ENCODE assay signal across 20 cellular contexts in the genomic region with DNA sequence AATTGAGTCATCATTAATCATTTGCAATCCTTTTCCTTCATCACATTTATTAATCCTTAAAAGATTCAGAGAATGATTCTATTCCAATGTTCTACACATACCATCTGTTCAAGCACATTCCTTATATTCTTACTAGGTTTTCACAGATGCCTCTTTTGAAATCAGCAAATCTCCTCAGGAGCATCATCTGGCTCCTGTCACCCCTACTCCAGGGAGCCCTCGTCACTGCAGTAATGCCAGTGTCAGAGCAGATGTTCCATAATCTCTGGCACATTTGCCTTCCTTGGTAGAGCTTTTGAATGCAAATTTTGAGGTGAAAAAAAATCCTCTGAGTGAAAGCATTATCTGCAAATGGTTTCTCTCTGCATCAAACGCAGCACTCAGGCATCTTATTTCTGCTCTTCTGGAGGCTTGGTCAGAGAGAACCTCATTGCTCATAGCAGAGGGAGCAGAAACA. TPM values are rescaled to one million over a fixed set of nuclear protein-coding genes. Genes with fewer than 3 reads are reported as not detected.
DNase-seq lines count a peak whose midpoint lies in the region; ATAC-seq and TF ChIP-seq lines count a peak whose summit lies in the region.
"Had no signal": no experiment of that assay in that cellular context is flagged by ENCODE, and none has a peak within 500 bp of the region (broad histone marks: within the 10 kb centered on the region; RNA-seq: fewer than 3 reads in every experiment).

No MANE protein-coding gene starts in this region.

- POLR2A ChIA-PET in WTC11 (lab: Charles Lee), result no interaction called here
- POLR2A ChIA-PET in activated CD8-positive, alpha-beta T cell treated with anti-CD3 and anti-CD28 coated beads, Interleukin-2, amount 10 ng/mL, durations not matched to agents 7 days and 5 days (lab: Charles Lee), result no interaction called here

- peaks cover 5% of the 10 kb centered on the region; the same call in 1 of the 2 replicates for H3K36me3 Mint-ChIP-seq in WTC11
- no peaks in the 10 kb centered on the region for H3K36me3 Mint-ChIP-seq in activated CD8-positive, alpha-beta T cell treated with anti-CD3 and anti-CD28 coated beads, Interleukin-2, amount 10 ng/mL, durations not matched to agents 7 days and 5 days (ENCODE audit: low read depth)

- CTCF ChIA-PET in WTC11 (lab: Charles Lee), result no interaction called here
- CTCF ChIA-PET in activated CD8-positive, alpha-beta T cell treated with anti-CD3 and anti-CD28 coated beads, Interleukin-2, amount 10 ng/mL, durations not matched to agents 7 days and 5 days (lab: Charles Lee), result no interaction called here

- in situ Hi-C loops in G401 (cut with HindIII; ENCODE audit: low sequenced_read_pairs), result no loop called here

- TF ChIP-seq EP300 in suprapubic skin (IDR thresholded peaks at IDR 0.05), result no peak

- H3K9me3 Mint-ChIP-seq in WTC11, result peaks cover 14% of the 10 kb centered on the region
- H3K9me3 Mint-ChIP-seq in activated CD8-positive, alpha-beta T cell treated with anti-CD3 and anti-CD28 coated beads, Interleukin-2, amount 10 ng/mL, durations not matched to agents 7 days and 5 days (ENCODE audit: insufficient read depth), result no peaks in the 10 kb centered on the region
- H3K9me3 Mint-ChIP-seq: activated T-helper 2 cell treated with anti-CD3 and anti-CD28 coated beads, Interferon-gamma antibody, Interleukin-2, Interleukin-4, amounts not matched to agents 10 μg/mL and 5 μg/mL and 100 μg/mL, durations not matched to agents 14 hours and 24 hours and 36 hours had no signal

- H3K36me3 ChIP-seq in suprapubic skin (no peaks in the 10 kb centered on the region), upper lobe of right lung (no peaks in the 10 kb centered on the region)
- H3K36me3 ChIP-seq: ascending aorta, colonic mucosa, SJSA1, spleen had no signal

- H3K27ac ChIP-seq in suprapubic skin (no peak overlapping the region), dorsolateral prefrontal cortex (no peak overlapping the region), upper lobe of right lung (no peak overlapping the region)
- H3K27ac ChIP-seq: ascending aorta, colonic mucosa, SJSA1, spleen had no signal

- peaks cover 12% of the 10 kb centered on the region for H3K4me1 Mint-ChIP-seq in WTC11
- H3K4me1 Mint-ChIP-seq in activated CD8-positive, alpha-beta T cell treated with anti-CD3 and anti-CD28 coated beads, Interleukin-2, amount 10 ng/mL, durations not matched to agents 7 days and 5 days (ENCODE audit: low read depth), result no peaks in the 10 kb centered on the region

- ATAC-seq in GM21576 (IDR thresholded peaks at IDR 0.05; ENCODE audit: unreplicated experiment) (peak; percentile 62), HG03432 (IDR thresholded peaks at IDR 0.05; ENCODE audit: unreplicated experiment) (peak; percentile 67), WTC11 (no peak), upper lobe of right lung (no peak)
- no peak for ATAC-seq in activated CD8-positive, alpha-beta T cell treated with anti-CD3 and anti-CD28 coated beads, Interleukin-2, amount 10 ng/mL, durations not matched to agents 7 days and 5 days
- ATAC-seq: mucosa of descending colon had no signal

- TF ChIP-seq CTCF in WTC11 (IDR thresholded peaks at IDR 0.05) (no peak), suprapubic skin (IDR thresholded peaks at IDR 0.05) (no peak), dorsolateral prefrontal cortex (IDR thresholded peaks at IDR 0.05 in 54 of 56, conservative IDR thresholded peaks at IDR 0.05 in 2 of 56; ENCODE audit: low read depth in 1 of 56, partially characterized antibody in 56 of 56) (no peak), upper lobe of right lung (IDR thresholded peaks at IDR 0.05) (no peak)

- WGBS in suprapubic skin, result 68% methylated on average over 2 of the region's 2 CpGs

- no peaks in the 10 kb centered on the region for H3K4me1 ChIP-seq in suprapubic skin
- no peaks in the 10 kb centered on the region for H3K4me1 ChIP-seq in upper lobe of right lung
- H3K4me1 ChIP-seq: ascending aorta, colonic mucosa, SJSA1, spleen had no signal

- no peaks in the 10 kb centered on the region for H3K27me3 Mint-ChIP-seq in WTC11 (ENCODE audit: low read depth)
- H3K27me3 Mint-ChIP-seq in activated CD8-positive, alpha-beta T cell treated with anti-CD3 and anti-CD28 coated beads, Interleukin-2, amount 10 ng/mL, durations not matched to agents 7 days and 5 days (ENCODE audit: low read depth), result no peaks in the 10 kb centered on the region

- H3K27me3 ChIP-seq in suprapubic skin (no peaks in the 10 kb centered on the region), dorsolateral prefrontal cortex (no peaks in the 10 kb centered on the region), upper lobe of right lung (no peaks in the 10 kb centered on the region)
- H3K27me3 ChIP-seq: ascending aorta, colonic mucosa, SJSA1, spleen had no signal

- intact Hi-C loops in dorsolateral prefrontal cortex (cut with DNase I), result no loop called here
- intact Hi-C loops in upper lobe of right lung (cut with DNase I), result no loop called here

- H3K4me3 Mint-ChIP-seq in WTC11, result no peak overlapping the region
- no peak overlapping the region for H3K4me3 Mint-ChIP-seq in activated CD8-positive, alpha-beta T cell treated with anti-CD3 and anti-CD28 coated beads, Interleukin-2, amount 10 ng/mL, durations not matched to agents 7 days and 5 days

- 0 out of 2 replicates have a peak overlapping the region, but pooled peaks have one; percentile 7 for H3K27ac Mint-ChIP-seq in WTC11
- H3K27ac Mint-ChIP-seq in activated CD8-positive, alpha-beta T cell treated with anti-CD3 and anti-CD28 coated beads, Interleukin-2, amount 10 ng/mL, durations not matched to agents 7 days and 5 days, result no peak overlapping the region
- H3K27ac Mint-ChIP-seq: activated T-helper 2 cell treated with anti-CD3 and anti-CD28 coated beads, Interferon-gamma antibody, Interleukin-2, Interleukin-4, amounts not matched to agents 10 μg/mL and 5 μg/mL and 100 μg/mL, durations not matched to agents 14 hours and 24 hours and 36 hours had no signal

- peak; percentile 55 for DNase-seq in G401 (ENCODE audit: low spot score)
- no peak for DNase-seq in WTC11 (ENCODE audit: low spot score)
- no peak for DNase-seq in suprapubic skin (ENCODE audit: low spot score in 2 of 2)
- no peak for DNase-seq in dorsolateral prefrontal cortex
- DNase-seq in upper lobe of right lung, result no peak
- no peak for DNase-seq in activated CD8-positive, alpha-beta T cell treated with anti-CD3 and anti-CD28 coated beads, Interleukin-2, amount 10 ng/mL, durations not matched to agents 7 days and 5 days
- DNase-seq: ACHN; activated CD4-positive, alpha-beta T cell treated with anti-CD3 and anti-CD28 coated beads, Interleukin-2, amount 50 U/mL, for 4 hours; colonic mucosa; mucosa of descending colon; NCI-H2029 treated with DMSO at 0.1 percent for 48 hours; posterior cingulate gyrus; spleen had no signal

- TF ChIP-seq POLR2A in suprapubic skin (IDR thresholded peaks at IDR 0.05), result no peak

- H3K4me3 ChIP-seq in suprapubic skin (no peak overlapping the region), dorsolateral prefrontal cortex (no peak overlapping the region), upper lobe of right lung (no peak overlapping the region)
- H3K4me3 ChIP-seq: ascending aorta, colonic mucosa, mucosa of descending colon, SJSA1, spleen had no signal

- H3K9me3 ChIP-seq in suprapubic skin, result no peaks in the 10 kb centered on the region
- no peaks in the 10 kb centered on the region for H3K9me3 ChIP-seq in upper lobe of right lung
- H3K9me3 ChIP-seq: ascending aorta, colonic mucosa, mucosa of descending colon, SJSA1, spleen had no signal

TF ChIP-seq in WTC11, 78 proteins besides CTCF, POLR2A, EP300 and RAD21 (continues in another document):
- TF ChIP-seq, protein P1, sequence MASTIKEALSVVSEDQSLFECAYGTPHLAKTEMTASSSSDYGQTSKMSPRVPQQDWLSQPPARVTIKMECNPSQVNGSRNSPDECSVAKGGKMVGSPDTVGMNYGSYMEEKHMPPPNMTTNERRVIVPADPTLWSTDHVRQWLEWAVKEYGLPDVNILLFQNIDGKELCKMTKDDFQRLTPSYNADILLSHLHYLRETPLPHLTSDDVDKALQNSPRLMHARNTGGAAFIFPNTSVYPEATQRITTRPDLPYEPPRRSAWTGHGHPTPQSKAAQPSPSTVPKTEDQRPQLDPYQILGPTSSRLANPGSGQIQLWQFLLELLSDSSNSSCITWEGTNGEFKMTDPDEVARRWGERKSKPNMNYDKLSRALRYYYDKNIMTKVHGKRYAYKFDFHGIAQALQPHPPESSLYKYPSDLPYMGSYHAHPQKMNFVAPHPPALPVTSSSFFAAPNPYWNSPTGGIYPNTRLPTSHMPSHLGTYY (CRISPR knock-in tag; IDR thresholded peaks at IDR 0.05), result no peak
- TF ChIP-seq, protein P2, sequence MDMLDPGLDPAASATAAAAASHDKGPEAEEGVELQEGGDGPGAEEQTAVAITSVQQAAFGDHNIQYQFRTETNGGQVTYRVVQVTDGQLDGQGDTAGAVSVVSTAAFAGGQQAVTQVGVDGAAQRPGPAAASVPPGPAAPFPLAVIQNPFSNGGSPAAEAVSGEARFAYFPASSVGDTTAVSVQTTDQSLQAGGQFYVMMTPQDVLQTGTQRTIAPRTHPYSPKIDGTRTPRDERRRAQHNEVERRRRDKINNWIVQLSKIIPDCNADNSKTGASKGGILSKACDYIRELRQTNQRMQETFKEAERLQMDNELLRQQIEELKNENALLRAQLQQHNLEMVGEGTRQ (CRISPR knock-in tag; IDR thresholded peaks at IDR 0.05), result no peak
- TF ChIP-seq ZNF396 (CRISPR knock-in tag; IDR thresholded peaks at IDR 0.05; ENCODE audit: borderline replicate concordance), result no peak

RNA-seq across cellular contexts. Expression of a gene that starts 7.6 kb away (rescaled TPM):
- total RNA-seq in G401 (2014; rRNA removed; shearing (Covaris generic)), result not detected in 2 replicates
- not detected in 3 replicates for total RNA-seq in WTC11 (2021)
- total RNA-seq in suprapubic skin, result not detected
- total RNA-seq in dorsolateral prefrontal cortex, result under 1 TPM in 2 of 120 experiments, not detected in 118; 0.20 to 0.27 TPM
- not detected for total RNA-seq in upper lobe of right lung
- total RNA-seq in activated CD8-positive, alpha-beta T cell treated with anti-CD3 and anti-CD28 coated beads, Interleukin-2, amount 10 ng/mL, durations not matched to agents 7 days and 5 days, result not detected
- total RNA-seq: activated T-helper 2 cell treated with anti-CD3 and anti-CD28 coated beads, Interferon-gamma antibody, Interleukin-2, Interleukin-4, amounts not matched to agents 10 μg/mL and 5 μg/mL and 100 μg/mL, durations not matched to agents 14 hours and 24 hours and 36 hours; ascending aorta; colonic mucosa; epithelial cell of proximal tubule; kidney epithelial cell; mucosa of descending colon; SJSA1; spleen had no signal

Comparison
In these comparisons a context has a peak if more than half of its experiments do, and no peak if none do; other contexts are left out.
1. ATAC-seq: peak in GM21576 (single experiment) and HG03432 (single experiment); none in WTC11 (single experiment), upper lobe of right lung (single experiment) and activated CD8-positive, alpha-beta T cell treated with anti-CD3 and anti-CD28 coated beads, Interleukin-2, amount 10 ng/mL, durations not matched to agents 7 days and 5 days (single experiment).